Comparison of ENCODE assay signal across 1 cellular context in genomic region chr20:33701629-33702450, GRCh38.
A peak's percentile ranks its signal among the peaks of the same experiment; 100 is the strongest.
TF ChIP-seq lines count a peak whose summit lies in the region.

No MANE protein-coding gene starts in this region.

TF ChIP-seq in HepG2, 621 proteins besides CTCF, POLR2A, EP300 and RAD21 (continued from another document and continues in another):
- TF ChIP-seq, protein P1, sequence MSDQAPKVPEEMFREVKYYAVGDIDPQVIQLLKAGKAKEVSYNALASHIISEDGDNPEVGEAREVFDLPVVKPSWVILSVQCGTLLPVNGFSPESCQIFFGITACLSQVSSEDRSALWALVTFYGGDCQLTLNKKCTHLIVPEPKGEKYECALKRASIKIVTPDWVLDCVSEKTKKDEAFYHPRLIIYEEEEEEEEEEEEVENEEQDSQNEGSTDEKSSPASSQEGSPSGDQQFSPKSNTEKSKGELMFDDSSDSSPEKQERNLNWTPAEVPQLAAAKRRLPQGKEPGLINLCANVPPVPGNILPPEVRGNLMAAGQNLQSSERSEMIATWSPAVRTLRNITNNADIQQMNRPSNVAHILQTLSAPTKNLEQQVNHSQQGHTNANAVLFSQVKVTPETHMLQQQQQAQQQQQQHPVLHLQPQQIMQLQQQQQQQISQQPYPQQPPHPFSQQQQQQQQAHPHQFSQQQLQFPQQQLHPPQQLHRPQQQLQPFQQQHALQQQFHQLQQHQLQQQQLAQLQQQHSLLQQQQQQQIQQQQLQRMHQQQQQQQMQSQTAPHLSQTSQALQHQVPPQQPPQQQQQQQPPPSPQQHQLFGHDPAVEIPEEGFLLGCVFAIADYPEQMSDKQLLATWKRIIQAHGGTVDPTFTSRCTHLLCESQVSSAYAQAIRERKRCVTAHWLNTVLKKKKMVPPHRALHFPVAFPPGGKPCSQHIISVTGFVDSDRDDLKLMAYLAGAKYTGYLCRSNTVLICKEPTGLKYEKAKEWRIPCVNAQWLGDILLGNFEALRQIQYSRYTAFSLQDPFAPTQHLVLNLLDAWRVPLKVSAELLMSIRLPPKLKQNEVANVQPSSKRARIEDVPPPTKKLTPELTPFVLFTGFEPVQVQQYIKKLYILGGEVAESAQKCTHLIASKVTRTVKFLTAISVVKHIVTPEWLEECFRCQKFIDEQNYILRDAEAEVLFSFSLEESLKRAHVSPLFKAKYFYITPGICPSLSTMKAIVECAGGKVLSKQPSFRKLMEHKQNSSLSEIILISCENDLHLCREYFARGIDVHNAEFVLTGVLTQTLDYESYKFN (CRISPR knock-in tag; conservative IDR thresholded peaks at IDR 0.05): peak; percentile 96
- TF ChIP-seq ZKSCAN8 (CRISPR knock-in tag; IDR thresholded peaks at IDR 0.05; ENCODE audit: borderline replicate concordance): peak; percentile 93
- TF ChIP-seq TFDP1 (CRISPR knock-in tag; IDR thresholded peaks at IDR 0.05; ENCODE audit: borderline replicate concordance): peak; percentile 66; the same call in 1 of the 2 replicates
- no peak for TF ChIP-seq PCBP1 (IDR thresholded peaks at IDR 0.05; ENCODE audit: borderline replicate concordance, low read depth, low read length)
- TF ChIP-seq KLF6 (CRISPR knock-in tag; IDR thresholded peaks at IDR 0.05): no peak
- TF ChIP-seq ZNF441 (CRISPR knock-in tag; IDR thresholded peaks at IDR 0.05; ENCODE audit: borderline replicate concordance): peak; percentile 88; the same call in 1 of the 2 replicates
- TF ChIP-seq TAF1 (CRISPR knock-in tag; IDR thresholded peaks at IDR 0.05): no peak
- peak; percentile 82; the same call in 1 of the 2 replicates for TF ChIP-seq ZNF761 (CRISPR knock-in tag; conservative IDR thresholded peaks at IDR 0.05)
- TF ChIP-seq GRHL1 (CRISPR knock-in tag; conservative IDR thresholded peaks at IDR 0.05): no peak
- TF ChIP-seq PRDM4 (CRISPR knock-in tag; IDR thresholded peaks at IDR 0.05; ENCODE audit: borderline replicate concordance): no peak
- TF ChIP-seq ZNF547 (CRISPR knock-in tag; IDR thresholded peaks at IDR 0.05): peak; percentile 66; the same call in 1 of the 2 replicates
- peak; percentile 93 for TF ChIP-seq CBX1 (IDR thresholded peaks at IDR 0.05; ENCODE audit: low read depth)
- peak; percentile 53; the same call in 1 of the 2 replicates for TF ChIP-seq RBAK (CRISPR knock-in tag; IDR thresholded peaks at IDR 0.05)
- TF ChIP-seq ZBTB3 (CRISPR knock-in tag; IDR thresholded peaks at IDR 0.05; ENCODE audit: borderline replicate concordance, low read depth): no peak; the same call in 1 of the 2 replicates
- 0 out of 2 replicates have a peak, but pooled peaks have one; percentile 32 for TF ChIP-seq ZNF503 (CRISPR knock-in tag; IDR thresholded peaks at IDR 0.05)
- TF ChIP-seq ZNF777 (CRISPR knock-in tag; IDR thresholded peaks at IDR 0.05): 0 out of 2 replicates have a peak, but pooled peaks have one; percentile 39
- TF ChIP-seq, protein P2, sequence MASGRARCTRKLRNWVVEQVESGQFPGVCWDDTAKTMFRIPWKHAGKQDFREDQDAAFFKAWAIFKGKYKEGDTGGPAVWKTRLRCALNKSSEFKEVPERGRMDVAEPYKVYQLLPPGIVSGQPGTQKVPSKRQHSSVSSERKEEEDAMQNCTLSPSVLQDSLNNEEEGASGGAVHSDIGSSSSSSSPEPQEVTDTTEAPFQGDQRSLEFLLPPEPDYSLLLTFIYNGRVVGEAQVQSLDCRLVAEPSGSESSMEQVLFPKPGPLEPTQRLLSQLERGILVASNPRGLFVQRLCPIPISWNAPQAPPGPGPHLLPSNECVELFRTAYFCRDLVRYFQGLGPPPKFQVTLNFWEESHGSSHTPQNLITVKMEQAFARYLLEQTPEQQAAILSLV (CRISPR knock-in tag; IDR thresholded peaks at IDR 0.05; ENCODE audit: borderline replicate concordance): 0 out of 2 replicates have a peak, but pooled peaks have one; percentile 77
- peak; percentile 98 for TF ChIP-seq HIVEP1 (CRISPR knock-in tag; IDR thresholded peaks at IDR 0.05)
- no peak; the same call in 1 of the 2 replicates for TF ChIP-seq ZNF317 (CRISPR knock-in tag; IDR thresholded peaks at IDR 0.05)
- no peak for TF ChIP-seq NAIF1 (CRISPR knock-in tag; IDR thresholded peaks at IDR 0.05; ENCODE audit: borderline replicate concordance)
- TF ChIP-seq ZNF580 (CRISPR knock-in tag; IDR thresholded peaks at IDR 0.05; ENCODE audit: borderline replicate concordance, low read depth): peak; percentile 61; the same call in 1 of the 2 replicates
- TF ChIP-seq, protein P3, sequence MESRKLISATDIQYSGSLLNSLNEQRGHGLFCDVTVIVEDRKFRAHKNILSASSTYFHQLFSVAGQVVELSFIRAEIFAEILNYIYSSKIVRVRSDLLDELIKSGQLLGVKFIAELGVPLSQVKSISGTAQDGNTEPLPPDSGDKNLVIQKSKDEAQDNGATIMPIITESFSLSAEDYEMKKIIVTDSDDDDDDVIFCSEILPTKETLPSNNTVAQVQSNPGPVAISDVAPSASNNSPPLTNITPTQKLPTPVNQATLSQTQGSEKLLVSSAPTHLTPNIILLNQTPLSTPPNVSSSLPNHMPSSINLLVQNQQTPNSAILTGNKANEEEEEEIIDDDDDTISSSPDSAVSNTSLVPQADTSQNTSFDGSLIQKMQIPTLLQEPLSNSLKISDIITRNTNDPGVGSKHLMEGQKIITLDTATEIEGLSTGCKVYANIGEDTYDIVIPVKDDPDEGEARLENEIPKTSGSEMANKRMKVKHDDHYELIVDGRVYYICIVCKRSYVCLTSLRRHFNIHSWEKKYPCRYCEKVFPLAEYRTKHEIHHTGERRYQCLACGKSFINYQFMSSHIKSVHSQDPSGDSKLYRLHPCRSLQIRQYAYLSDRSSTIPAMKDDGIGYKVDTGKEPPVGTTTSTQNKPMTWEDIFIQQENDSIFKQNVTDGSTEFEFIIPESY (CRISPR knock-in tag; IDR thresholded peaks at IDR 0.05): peak; percentile 58
- no peak for TF ChIP-seq PAF1 (CRISPR knock-in tag; IDR thresholded peaks at IDR 0.05)
- no peak for TF ChIP-seq CC2D1A (CRISPR knock-in tag; IDR thresholded peaks at IDR 0.05)
- TF ChIP-seq ZNF431 (CRISPR knock-in tag; IDR thresholded peaks at IDR 0.05; ENCODE audit: borderline replicate concordance, low read depth): peak; percentile 91; the same call in 1 of the 2 replicates
- peak; percentile 31 for TF ChIP-seq ZNF407 (CRISPR knock-in tag; IDR thresholded peaks at IDR 0.05; ENCODE audit: not compliant biosample characterization)
- TF ChIP-seq ZNF530 (CRISPR knock-in tag; IDR thresholded peaks at IDR 0.05; ENCODE audit: low read depth): no peak
- peak; percentile 50; the same call in 1 of the 2 replicates for TF ChIP-seq TOE1 (CRISPR knock-in tag; IDR thresholded peaks at IDR 0.05)
- no peak for TF ChIP-seq NPAS2 (CRISPR knock-in tag; IDR thresholded peaks at IDR 0.05; ENCODE audit: borderline replicate concordance)
- TF ChIP-seq ZNF326 (CRISPR knock-in tag; IDR thresholded peaks at IDR 0.05; ENCODE audit: borderline replicate concordance): no peak
